In the genomic region with DNA sequence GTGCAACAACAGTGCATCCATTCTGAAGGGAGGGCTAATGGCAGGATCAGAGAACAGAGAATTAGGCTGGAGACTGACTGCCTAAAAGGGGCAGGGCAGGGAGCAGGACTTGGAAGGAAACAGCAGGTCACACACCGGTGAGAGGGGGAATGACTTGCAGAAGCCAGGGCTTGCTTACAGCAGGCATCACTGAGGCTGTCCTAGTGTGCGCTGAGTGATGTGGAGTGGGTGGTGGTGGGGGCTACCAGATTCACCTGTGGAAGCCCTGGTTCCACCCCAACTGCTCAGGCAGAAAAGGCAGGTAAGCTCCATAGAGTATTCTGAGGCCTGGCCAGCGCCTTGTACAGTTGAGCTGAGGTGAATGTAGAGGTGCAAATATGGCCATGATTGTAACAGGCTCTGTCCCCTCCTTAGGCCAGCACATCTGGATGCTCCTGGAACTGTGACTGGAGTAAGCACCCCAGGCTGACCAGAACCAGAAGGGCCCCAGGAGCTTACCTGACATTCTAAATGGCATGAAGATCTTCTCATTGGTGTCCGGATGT, we compare ENCODE assay signal across 1 cellular context.
TF ChIP-seq lines count a peak whose summit lies in the region.

No MANE protein-coding gene starts in this region.

TF ChIP-seq in IMR-90, 13 proteins besides CTCF, POLR2A, EP300 and RAD21:
- TF ChIP-seq MAZ (IDR thresholded peaks at IDR 0.05; ENCODE audit: borderline replicate concordance, low read depth, low read length) (no peak), RFX5 (IDR thresholded peaks at IDR 0.05; ENCODE audit: low read depth, low read length) (no peak), RCOR1 (IDR thresholded peaks at IDR 0.05; ENCODE audit: insufficient replicate concordance, low read length) (no peak)
- TF ChIP-seq, protein P1, sequence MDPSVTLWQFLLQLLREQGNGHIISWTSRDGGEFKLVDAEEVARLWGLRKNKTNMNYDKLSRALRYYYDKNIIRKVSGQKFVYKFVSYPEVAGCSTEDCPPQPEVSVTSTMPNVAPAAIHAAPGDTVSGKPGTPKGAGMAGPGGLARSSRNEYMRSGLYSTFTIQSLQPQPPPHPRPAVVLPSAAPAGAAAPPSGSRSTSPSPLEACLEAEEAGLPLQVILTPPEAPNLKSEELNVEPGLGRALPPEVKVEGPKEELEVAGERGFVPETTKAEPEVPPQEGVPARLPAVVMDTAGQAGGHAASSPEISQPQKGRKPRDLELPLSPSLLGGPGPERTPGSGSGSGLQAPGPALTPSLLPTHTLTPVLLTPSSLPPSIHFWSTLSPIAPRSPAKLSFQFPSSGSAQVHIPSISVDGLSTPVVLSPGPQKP (IDR thresholded peaks at IDR 0.05; ENCODE audit: borderline replicate concordance, low read depth, low read length) = no peak
